Comparison of ENCODE assay signal across 1 cellular context in the genomic region with DNA sequence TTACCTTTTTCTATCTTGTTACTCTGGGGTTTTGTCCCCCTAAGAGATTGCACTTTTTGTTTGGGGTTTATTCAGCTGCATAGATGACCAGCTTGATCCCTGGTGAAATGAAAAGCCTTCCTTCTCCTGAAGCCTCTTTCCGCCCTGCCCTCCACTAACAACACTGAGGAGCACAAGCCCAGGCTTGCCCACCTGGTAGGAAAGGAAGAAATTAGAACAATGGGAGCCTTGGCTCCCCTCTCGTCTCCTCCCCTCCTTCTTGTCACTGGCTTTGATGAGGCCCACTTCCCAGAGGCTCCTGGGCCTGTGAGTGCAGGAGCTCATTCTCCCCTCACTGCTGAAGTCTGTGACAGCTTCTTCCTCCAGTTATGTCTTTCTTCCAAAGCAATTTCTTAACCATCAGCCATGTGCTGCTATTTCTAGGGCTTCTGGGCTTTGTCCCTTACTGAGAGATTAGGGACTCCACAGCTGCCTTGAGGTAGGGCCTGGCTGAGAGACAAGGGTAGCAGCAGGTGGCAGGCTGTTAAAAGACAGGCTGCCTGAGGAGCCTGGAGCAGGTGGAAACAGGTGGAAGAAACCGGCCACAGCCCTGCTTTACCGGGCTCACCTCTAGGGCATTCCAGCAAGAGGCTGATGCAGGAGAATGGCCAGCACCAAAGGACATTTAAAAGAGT.
TF ChIP-seq lines count a peak whose summit lies in the region.

No MANE protein-coding gene starts in this region.

TF ChIP-seq in HepG2, 621 proteins besides CTCF, POLR2A, EP300 and RAD21 (continued from another document):
- TF ChIP-seq, protein P1, sequence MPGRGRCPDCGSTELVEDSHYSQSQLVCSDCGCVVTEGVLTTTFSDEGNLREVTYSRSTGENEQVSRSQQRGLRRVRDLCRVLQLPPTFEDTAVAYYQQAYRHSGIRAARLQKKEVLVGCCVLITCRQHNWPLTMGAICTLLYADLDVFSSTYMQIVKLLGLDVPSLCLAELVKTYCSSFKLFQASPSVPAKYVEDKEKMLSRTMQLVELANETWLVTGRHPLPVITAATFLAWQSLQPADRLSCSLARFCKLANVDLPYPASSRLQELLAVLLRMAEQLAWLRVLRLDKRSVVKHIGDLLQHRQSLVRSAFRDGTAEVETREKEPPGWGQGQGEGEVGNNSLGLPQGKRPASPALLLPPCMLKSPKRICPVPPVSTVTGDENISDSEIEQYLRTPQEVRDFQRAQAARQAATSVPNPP (CRISPR knock-in tag; IDR thresholded peaks at IDR 0.05): no peak
- TF ChIP-seq, protein P2, sequence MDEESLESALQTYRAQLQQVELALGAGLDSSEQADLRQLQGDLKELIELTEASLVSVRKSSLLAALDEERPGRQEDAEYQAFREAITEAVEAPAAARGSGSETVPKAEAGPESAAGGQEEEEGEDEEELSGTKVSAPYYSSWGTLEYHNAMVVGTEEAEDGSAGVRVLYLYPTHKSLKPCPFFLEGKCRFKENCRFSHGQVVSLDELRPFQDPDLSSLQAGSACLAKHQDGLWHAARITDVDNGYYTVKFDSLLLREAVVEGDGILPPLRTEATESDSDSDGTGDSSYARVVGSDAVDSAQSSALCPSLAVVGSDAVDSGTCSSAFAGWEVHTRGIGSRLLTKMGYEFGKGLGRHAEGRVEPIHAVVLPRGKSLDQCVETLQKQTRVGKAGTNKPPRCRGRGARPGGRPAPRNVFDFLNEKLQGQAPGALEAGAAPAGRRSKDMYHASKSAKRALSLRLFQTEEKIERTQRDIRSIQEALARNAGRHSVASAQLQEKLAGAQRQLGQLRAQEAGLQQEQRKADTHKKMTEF (CRISPR knock-in tag; IDR thresholded peaks at IDR 0.05): no peak
- TF ChIP-seq PHF21A (CRISPR knock-in tag; IDR thresholded peaks at IDR 0.05): no peak
- no peak for TF ChIP-seq STAG1 (CRISPR knock-in tag; IDR thresholded peaks at IDR 0.05)
- no peak for TF ChIP-seq KAT7 (CRISPR knock-in tag; IDR thresholded peaks at IDR 0.05; ENCODE audit: borderline replicate concordance)
- TF ChIP-seq TCF7 (IDR thresholded peaks at IDR 0.05; ENCODE audit: low read depth): no peak
- TF ChIP-seq, protein P3, sequence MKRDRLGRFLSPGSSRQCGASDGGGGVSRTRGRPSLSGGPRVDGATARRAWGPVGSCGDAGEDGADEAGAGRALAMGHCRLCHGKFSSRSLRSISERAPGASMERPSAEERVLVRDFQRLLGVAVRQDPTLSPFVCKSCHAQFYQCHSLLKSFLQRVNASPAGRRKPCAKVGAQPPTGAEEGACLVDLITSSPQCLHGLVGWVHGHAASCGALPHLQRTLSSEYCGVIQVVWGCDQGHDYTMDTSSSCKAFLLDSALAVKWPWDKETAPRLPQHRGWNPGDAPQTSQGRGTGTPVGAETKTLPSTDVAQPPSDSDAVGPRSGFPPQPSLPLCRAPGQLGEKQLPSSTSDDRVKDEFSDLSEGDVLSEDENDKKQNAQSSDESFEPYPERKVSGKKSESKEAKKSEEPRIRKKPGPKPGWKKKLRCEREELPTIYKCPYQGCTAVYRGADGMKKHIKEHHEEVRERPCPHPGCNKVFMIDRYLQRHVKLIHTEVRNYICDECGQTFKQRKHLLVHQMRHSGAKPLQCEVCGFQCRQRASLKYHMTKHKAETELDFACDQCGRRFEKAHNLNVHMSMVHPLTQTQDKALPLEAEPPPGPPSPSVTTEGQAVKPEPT (CRISPR knock-in tag; IDR thresholded peaks at IDR 0.05; ENCODE audit: low read depth): no peak
